ENCODE assay signal across 1 cellular context in genomic region chr1:55869050-55869449, GRCh38.
TF ChIP-seq lines count a peak whose summit lies in the region.

No MANE protein-coding gene starts in this region.

TF ChIP-seq in HepG2, 621 proteins besides CTCF, POLR2A, EP300 and RAD21 (continued from another document):
- no peak for TF ChIP-seq FOXP4 (CRISPR knock-in tag; IDR thresholded peaks at IDR 0.05)
- no peak for TF ChIP-seq PPARG (CRISPR knock-in tag; conservative IDR thresholded peaks at IDR 0.05)
- TF ChIP-seq RFX1 (IDR thresholded peaks at IDR 0.05) = no peak
- no peak for TF ChIP-seq ZNF83 (CRISPR knock-in tag; IDR thresholded peaks at IDR 0.05; ENCODE audit: borderline replicate concordance)
- TF ChIP-seq ZNF235 (CRISPR knock-in tag; IDR thresholded peaks at IDR 0.05; ENCODE audit: borderline replicate concordance) = no peak
- no peak for TF ChIP-seq ZNF383 (CRISPR knock-in tag; IDR thresholded peaks at IDR 0.05; ENCODE audit: borderline replicate concordance)
- TF ChIP-seq ZNF256 (CRISPR knock-in tag; conservative IDR thresholded peaks at IDR 0.05) = no peak
